ENCODE assay signal across 14 cellular contexts in genomic region chr11:71096751-71097388, GRCh38.
"Had no signal": no experiment of that assay in that cellular context is flagged by ENCODE, and none has a peak within 500 bp of the region (broad histone marks: within the 10 kb centered on the region; RNA-seq: fewer than 3 reads in every experiment).

No MANE protein-coding gene starts in this region.

- H3K9me3 Mint-ChIP-seq: activated CD4-positive, alpha-beta memory T cell treated with anti-CD3 and anti-CD28 coated beads, Interleukin-2, amount 10 ng/mL, durations not matched to agents 7 days and 5 days; T-helper 2 cell treated with Interferon-gamma antibody and Interleukin-4, amounts not matched to agents 5 μg/mL and 100 μg/mL, for 36 hours had no signal

- H3K9me3 ChIP-seq: esophagus muscularis mucosa, heart left ventricle, pancreas, vagina had no signal

- H3K27ac Mint-ChIP-seq: activated CD4-positive, alpha-beta memory T cell treated with anti-CD3 and anti-CD28 coated beads, Interleukin-2, amount 10 ng/mL, durations not matched to agents 7 days and 5 days; T-helper 2 cell treated with Interferon-gamma antibody and Interleukin-4, amounts not matched to agents 5 μg/mL and 100 μg/mL, for 36 hours had no signal

- ATAC-seq: foreskin keratinocyte, heart left ventricle, left ventricle myocardium superior, pancreas had no signal

- H3K4me1 Mint-ChIP-seq: activated CD4-positive, alpha-beta memory T cell treated with anti-CD3 and anti-CD28 coated beads, Interleukin-2, amount 10 ng/mL, durations not matched to agents 7 days and 5 days had no signal

- H3K4me1 ChIP-seq: esophagus muscularis mucosa, foreskin keratinocyte, heart left ventricle, pancreas, vagina had no signal

- H3K27me3 Mint-ChIP-seq: activated CD4-positive, alpha-beta memory T cell treated with anti-CD3 and anti-CD28 coated beads, Interleukin-2, amount 10 ng/mL, durations not matched to agents 7 days and 5 days had no signal

- H3K4me3 Mint-ChIP-seq: activated CD4-positive, alpha-beta memory T cell treated with anti-CD3 and anti-CD28 coated beads, Interleukin-2, amount 10 ng/mL, durations not matched to agents 7 days and 5 days; T-helper 2 cell treated with Interferon-gamma antibody and Interleukin-4, amounts not matched to agents 5 μg/mL and 100 μg/mL, for 36 hours had no signal

- H3K4me3 ChIP-seq: esophagus muscularis mucosa, heart left ventricle, pancreas, vagina had no signal

- DNase-seq: activated CD4-positive, alpha-beta memory T cell treated with anti-CD3 and anti-CD28 coated beads, Interleukin-2, amount 10 ng/mL, durations not matched to agents 7 days and 5 days; activated CD4-positive, alpha-beta T cell treated with anti-CD3 and anti-CD28 coated beads for 1 hour; activated CD8-positive, alpha-beta memory T cell treated with anti-CD3 and anti-CD28 coated beads, Interleukin-2, amount 50 U/mL, for 48 hours; activated naive CD4-positive, alpha-beta T cell; foreskin keratinocyte; islet precursor cell; left ventricle myocardium superior; pancreas; retina; stimulated activated CD4-positive, alpha-beta T cell treated with anti-CD3 and anti-CD28 coated beads, Interleukin-4, amount 100 ng/mL, for 4 hours had no signal

- H3K27me3 ChIP-seq: foreskin keratinocyte, pancreas, vagina had no signal

- H3K36me3 ChIP-seq: esophagus muscularis mucosa, heart left ventricle, vagina had no signal

- H3K27ac ChIP-seq: esophagus muscularis mucosa, foreskin keratinocyte, heart left ventricle, pancreas, vagina had no signal
